16 cellular contexts compared by ENCODE assay signal in the genomic region with DNA sequence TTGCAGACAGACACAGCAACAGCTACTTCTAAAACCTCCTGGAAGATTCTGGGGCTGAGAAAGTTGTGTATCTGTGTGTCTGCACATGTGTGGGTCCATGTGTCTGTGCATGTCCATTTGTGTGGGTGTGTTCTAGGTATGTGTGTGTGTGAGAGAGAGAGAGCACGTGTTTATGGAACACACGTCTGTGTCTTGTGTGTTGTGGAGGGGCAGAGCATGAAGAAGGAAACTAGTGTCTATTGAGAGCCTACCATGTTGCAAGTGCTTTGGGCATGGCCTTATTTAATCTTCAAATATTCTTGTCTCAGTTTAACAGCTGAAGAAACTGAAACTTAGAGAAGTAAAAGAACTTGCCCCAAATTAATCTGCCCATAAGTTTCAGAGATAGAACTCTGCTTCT.
DNase-seq lines count a peak whose midpoint lies in the region; ATAC-seq and TF ChIP-seq lines count a peak whose summit lies in the region.
"Had no signal": no experiment of that assay in that cellular context is flagged by ENCODE, and none has a peak within 500 bp of the region (broad histone marks: within the 10 kb centered on the region; RNA-seq: fewer than 3 reads in every experiment).

No MANE protein-coding gene starts in this region.

- no peaks in the 10 kb centered on the region for H3K36me3 Mint-ChIP-seq in activated naive CD8-positive, alpha-beta T cell
- no peaks in the 10 kb centered on the region for H3K36me3 Mint-ChIP-seq in activated naive CD8-positive, alpha-beta T cell treated with anti-CD3 and anti-CD28 coated beads for 36 hours

- 77% methylated on average over 2 of the region's 2 CpGs for WGBS in thymus

- H3K27ac Mint-ChIP-seq in activated naive CD8-positive, alpha-beta T cell, result no peak overlapping the region
- no peak overlapping the region for H3K27ac Mint-ChIP-seq in activated naive CD8-positive, alpha-beta T cell treated with anti-CD3 and anti-CD28 coated beads for 36 hours

- peak overlapping the region; percentile 28 for H3K4me3 Mint-ChIP-seq in activated naive CD8-positive, alpha-beta T cell
- no peak overlapping the region for H3K4me3 Mint-ChIP-seq in activated naive CD8-positive, alpha-beta T cell treated with anti-CD3 and anti-CD28 coated beads for 36 hours

- in situ Hi-C loops in ACHN (cut with HindIII; ENCODE audit: low pct_ligation_motif_present, low pct_unique_long_range_greater_than_20kb, low sequenced_read_pairs), result no loop called here

- H3K4me1 ChIP-seq in MM.1S (ENCODE audit: low read length), result peaks cover 42% of the 10 kb centered on the region
- H3K4me1 ChIP-seq in thymus (ENCODE audit: control insufficient read depth, insufficient read depth, low read length), result peaks cover 36% of the 10 kb centered on the region
- H3K4me1 ChIP-seq in SJCRH30, result no peaks in the 10 kb centered on the region

- peaks cover 25% of the 10 kb centered on the region for H3K4me1 Mint-ChIP-seq in activated naive CD8-positive, alpha-beta T cell (ENCODE audit: low read depth)
- peaks cover 24% of the 10 kb centered on the region for H3K4me1 Mint-ChIP-seq in activated naive CD8-positive, alpha-beta T cell treated with anti-CD3 and anti-CD28 coated beads for 36 hours

- H3K9ac ChIP-seq in MM.1S (ENCODE audit: low read length), result peak overlapping the region; percentile 24; the same call in 1 of the 2 replicates

- H3K9me2 ChIP-seq in MM.1S (replicated peaks; ENCODE audit: insufficient read depth, low read length), result no peaks in the 10 kb centered on the region

- H3K27ac ChIP-seq in MM.1S (ENCODE audit: low read length) (peak overlapping the region; percentile 93), thymus (ENCODE audit: low read depth) (peak overlapping the region; percentile 52), SJCRH30 (no peak overlapping the region)
- H3K27ac ChIP-seq: hepatocyte, vagina had no signal

- H3K4me3 ChIP-seq in MM.1S (ENCODE audit: low read length), result peak overlapping the region; percentile 34; the same call in 1 of the 2 replicates
- H3K4me3 ChIP-seq in thymus (ENCODE audit: low read length), result no peak overlapping the region
- H3K4me3 ChIP-seq in SJCRH30, result no peak overlapping the region
- H3K4me3 ChIP-seq: hepatocyte, lung, vagina had no signal

- no peak for DNase-seq in activated naive CD8-positive, alpha-beta T cell treated with anti-CD3 and anti-CD28 coated beads for 36 hours
- DNase-seq in MM.1S, result peak; percentile 79
- DNase-seq in SJCRH30, result no peak
- DNase-seq in ACHN, result no peak
- DNase-seq: EL; NCI-H524; SHP77 treated with DMSO at 0.1 percent for 48 hours; stimulated activated CD4-positive, alpha-beta T cell treated with anti-CD3 and anti-CD28 coated beads, Interleukin-15, amount 100 ng/mL, for 24 hours; stimulated activated CD8-positive, alpha-beta memory T cell treated with anti-CD3 and anti-CD28 coated beads, Interleukin-4, amount 100 ng/mL, for 48 hours had no signal

- no peaks in the 10 kb centered on the region for H3K79me2 ChIP-seq in MM.1S (ENCODE audit: low read length)
- H3K79me2 ChIP-seq: hepatocyte had no signal

- no peaks in the 10 kb centered on the region for H3K27me3 ChIP-seq in MM.1S (replicated peaks; ENCODE audit: insufficient read depth, low read length)
- no peaks in the 10 kb centered on the region for H3K27me3 ChIP-seq in thymus (ENCODE audit: control insufficient read depth, insufficient read depth)
- no peaks in the 10 kb centered on the region; the same call in 1 of the 2 replicates for H3K27me3 ChIP-seq in SJCRH30
- H3K27me3 ChIP-seq: hepatocyte, vagina had no signal

- no peaks in the 10 kb centered on the region for H4K20me1 ChIP-seq in MM.1S (ENCODE audit: insufficient read depth, low read length)

- H3K9me3 ChIP-seq in MM.1S (replicated peaks; ENCODE audit: insufficient read depth, low read length) (no peaks in the 10 kb centered on the region), thymus (ENCODE audit: control insufficient read depth) (no peaks in the 10 kb centered on the region), SJCRH30 (replicated peaks) (no peaks in the 10 kb centered on the region)
- H3K9me3 ChIP-seq: vagina had no signal

- no peaks in the 10 kb centered on the region for H3K27me3 Mint-ChIP-seq in activated naive CD8-positive, alpha-beta T cell
- peaks cover 3% of the 10 kb centered on the region for H3K27me3 Mint-ChIP-seq in activated naive CD8-positive, alpha-beta T cell treated with anti-CD3 and anti-CD28 coated beads for 36 hours

- peaks cover 37% of the 10 kb centered on the region for H3F3A ChIP-seq in MM.1S (ENCODE audit: insufficient read depth, low read length)

- H3K9me3 Mint-ChIP-seq in activated naive CD8-positive, alpha-beta T cell (ENCODE audit: low read depth), result no peaks in the 10 kb centered on the region
- H3K9me3 Mint-ChIP-seq in activated naive CD8-positive, alpha-beta T cell treated with anti-CD3 and anti-CD28 coated beads for 36 hours, result no peaks in the 10 kb centered on the region

- peak; percentile 30 for ATAC-seq in HG02610 (IDR thresholded peaks at IDR 0.05; ENCODE audit: unreplicated experiment)
- ATAC-seq in HG03108 (IDR thresholded peaks at IDR 0.05; ENCODE audit: unreplicated experiment), result no peak

- H2AFZ ChIP-seq in MM.1S (ENCODE audit: low read length), result 0 out of 2 replicates have a peak overlapping the region, but pooled peaks have one; percentile 70
- H2AFZ ChIP-seq: hepatocyte had no signal

- H3K4me2 ChIP-seq in MM.1S (ENCODE audit: low read depth, low read length), result peak overlapping the region; percentile 86

- no peaks in the 10 kb centered on the region for H3K36me3 ChIP-seq in MM.1S (replicated peaks; ENCODE audit: insufficient read depth, low read length)
- no peaks in the 10 kb centered on the region for H3K36me3 ChIP-seq in thymus (ENCODE audit: control insufficient read depth, insufficient read depth)
- no peaks in the 10 kb centered on the region for H3K36me3 ChIP-seq in SJCRH30
- H3K36me3 ChIP-seq: vagina had no signal

- no peak for TF ChIP-seq CTCF in MM.1S (IDR thresholded peaks at IDR 0.05; ENCODE audit: low read length)
